Comparison of ENCODE assay signal across 8 cellular contexts in genomic region chr5:60959156-60959555, GRCh38. TPM values are rescaled to one million over a fixed set of nuclear protein-coding genes. Genes with fewer than 3 reads are reported as not detected.
DNase-seq lines count a peak whose midpoint lies in the region; TF ChIP-seq lines count a peak whose summit lies in the region.
"Had no signal": no experiment of that assay in that cellular context is flagged by ENCODE, and none has a peak within 500 bp of the region (broad histone marks: within the 10 kb centered on the region; RNA-seq: fewer than 3 reads in every experiment).

No MANE protein-coding gene starts in this region.

- H3K9me3 ChIP-seq in neural progenitor cell (ENCODE audit: low read depth) (no peaks in the 10 kb centered on the region), WERI-Rb-1 (ENCODE audit: severe bottlenecking) (no peaks in the 10 kb centered on the region)

- H2AFZ ChIP-seq in neural progenitor cell (replicated peaks): no peak overlapping the region

- DNase-seq in GM03348 (ENCODE audit: low spot score) (peak; percentile 21), MV-4-11 (lab: John Stamatoyannopoulos, UW) (peak; percentile 21), cardiac fibroblast (ENCODE audit: low read depth in 2 of 2) (peak; percentile 53 to 62), neural progenitor cell (ENCODE audit: low spot score) (no peak), NCI-H128 (lab: John Stamatoyannopoulos, UW; ENCODE audit: unreplicated experiment) (no peak), WERI-Rb-1 (no peak)
- DNase-seq in activated T-helper 2 cell treated with anti-CD3 and anti-CD28 coated beads, Interferon-gamma antibody, Interleukin-2, Interleukin-4, amounts not matched to agents 10 μg/mL and 5 μg/mL and 100 μg/mL, durations not matched to agents 14 hours and 24 hours and 36 hours (ENCODE audit: low spot score): no peak
- DNase-seq: NCI-H146 had no signal

- no peaks in the 10 kb centered on the region for H3K27me3 ChIP-seq in neural progenitor cell
- H3K27me3 ChIP-seq in WERI-Rb-1 (ENCODE audit: insufficient read depth, low read depth, severe bottlenecking): no peaks in the 10 kb centered on the region

- H3K4me2 ChIP-seq in neural progenitor cell: no peak overlapping the region

- peaks cover 12% of the 10 kb centered on the region for H3K9me3 Mint-ChIP-seq in neural progenitor cell
- H3K9me3 Mint-ChIP-seq in activated T-helper 2 cell treated with anti-CD3 and anti-CD28 coated beads, Interferon-gamma antibody, Interleukin-2, Interleukin-4, amounts not matched to agents 10 μg/mL and 5 μg/mL and 100 μg/mL, durations not matched to agents 14 hours and 24 hours and 36 hours: peaks cover 10% of the 10 kb centered on the region

- intact Hi-C loops in activated T-helper 2 cell treated with anti-CD3 and anti-CD28 coated beads, Interferon-gamma antibody, Interleukin-2, Interleukin-4, amounts not matched to agents 10 μg/mL and 5 μg/mL and 100 μg/mL, durations not matched to agents 14 hours and 24 hours and 36 hours (cut with micrococcal nuclease): loop anchor here (10.0 kb wide), 1 partner anchor 696 kb away; no protein-coding TSS in a partner anchor

- H3K36me3 ChIP-seq in neural progenitor cell (no peaks in the 10 kb centered on the region), WERI-Rb-1 (no peaks in the 10 kb centered on the region)

- no peaks in the 10 kb centered on the region for H3K4me1 ChIP-seq in neural progenitor cell

- H3K9ac ChIP-seq in neural progenitor cell: no peak overlapping the region

- no peak overlapping the region for H3K4me3 Mint-ChIP-seq in neural progenitor cell
- H3K4me3 Mint-ChIP-seq in activated T-helper 2 cell treated with anti-CD3 and anti-CD28 coated beads, Interferon-gamma antibody, Interleukin-2, Interleukin-4, amounts not matched to agents 10 μg/mL and 5 μg/mL and 100 μg/mL, durations not matched to agents 14 hours and 24 hours and 36 hours (ENCODE audit: low read depth): no peak overlapping the region

- H3K27ac ChIP-seq in neural progenitor cell (no peak overlapping the region), WERI-Rb-1 (no peak overlapping the region)

- peaks cover 7% of the 10 kb centered on the region for H4K20me1 ChIP-seq in neural progenitor cell (ENCODE audit: low read depth)

- no peak overlapping the region for H3K27ac Mint-ChIP-seq in neural progenitor cell
- H3K27ac Mint-ChIP-seq in activated T-helper 2 cell treated with anti-CD3 and anti-CD28 coated beads, Interferon-gamma antibody, Interleukin-2, Interleukin-4, amounts not matched to agents 10 μg/mL and 5 μg/mL and 100 μg/mL, durations not matched to agents 14 hours and 24 hours and 36 hours: no peak overlapping the region

- H3K4me3 ChIP-seq in cardiac fibroblast (replicated peaks in 1 of 2; ENCODE audit: low read depth in 2 of 2, low read length in 2 of 2) (no peak overlapping the region), neural progenitor cell (no peak overlapping the region), WERI-Rb-1 (ENCODE audit: low read depth, low read length) (no peak overlapping the region)

- no peaks in the 10 kb centered on the region for H3K27me3 Mint-ChIP-seq in neural progenitor cell (ENCODE audit: insufficient read depth, low read depth)
- no peaks in the 10 kb centered on the region for H3K27me3 Mint-ChIP-seq in activated T-helper 2 cell treated with anti-CD3 and anti-CD28 coated beads, Interferon-gamma antibody, Interleukin-2, Interleukin-4, amounts not matched to agents 10 μg/mL and 5 μg/mL and 100 μg/mL, durations not matched to agents 14 hours and 24 hours and 36 hours (ENCODE audit: low read depth)

- TF ChIP-seq CTCF in cardiac fibroblast (IDR thresholded peaks at IDR 0.05; ENCODE audit: low read depth, low read length): no peak
- TF ChIP-seq CTCF in neural progenitor cell (IDR thresholded peaks at IDR 0.05): peak; percentile 28
- no peak for TF ChIP-seq CTCF in WERI-Rb-1 (IDR thresholded peaks at IDR 0.05; ENCODE audit: low read depth, low read length)

- H3K4me1 Mint-ChIP-seq in neural progenitor cell: no peaks in the 10 kb centered on the region
- H3K4me1 Mint-ChIP-seq in activated T-helper 2 cell treated with anti-CD3 and anti-CD28 coated beads, Interferon-gamma antibody, Interleukin-2, Interleukin-4, amounts not matched to agents 10 μg/mL and 5 μg/mL and 100 μg/mL, durations not matched to agents 14 hours and 24 hours and 36 hours (ENCODE audit: low read depth): peaks cover 2% of the 10 kb centered on the region

- peaks cover 6% of the 10 kb centered on the region for H3K79me2 ChIP-seq in neural progenitor cell (ENCODE audit: low read depth)

- no peaks in the 10 kb centered on the region for H3F3A ChIP-seq in neural progenitor cell (ENCODE audit: low read depth)

- H3K36me3 Mint-ChIP-seq in neural progenitor cell: peaks cover 2% of the 10 kb centered on the region
- no peaks in the 10 kb centered on the region for H3K36me3 Mint-ChIP-seq in activated T-helper 2 cell treated with anti-CD3 and anti-CD28 coated beads, Interferon-gamma antibody, Interleukin-2, Interleukin-4, amounts not matched to agents 10 μg/mL and 5 μg/mL and 100 μg/mL, durations not matched to agents 14 hours and 24 hours and 36 hours (ENCODE audit: low read depth)

RNA-seq across cellular contexts. Expression of gene NDUFAF2, which starts 14.2 kb away (rescaled TPM):
- 28.8 and 42.1 TPM in 2 replicates for total RNA-seq in neural progenitor cell (ENCODE audit: low replicate concordance)
- total RNA-seq in activated T-helper 2 cell treated with anti-CD3 and anti-CD28 coated beads, Interferon-gamma antibody, Interleukin-2, Interleukin-4, amounts not matched to agents 10 μg/mL and 5 μg/mL and 100 μg/mL, durations not matched to agents 14 hours and 24 hours and 36 hours: 32.6 and 39.8 TPM in 2 replicates

RNA-seq across cellular contexts. Expression of gene ERCC8, which starts 14.3 kb away (rescaled TPM):
- 43.7 and 48.0 TPM in 2 replicates for total RNA-seq in neural progenitor cell (ENCODE audit: low replicate concordance)
- 9.3 and 10.2 TPM in 2 replicates for total RNA-seq in activated T-helper 2 cell treated with anti-CD3 and anti-CD28 coated beads, Interferon-gamma antibody, Interleukin-2, Interleukin-4, amounts not matched to agents 10 μg/mL and 5 μg/mL and 100 μg/mL, durations not matched to agents 14 hours and 24 hours and 36 hours

Comparison
In these comparisons a context has a peak if more than half of its experiments do, and no peak if none do; other contexts are left out.
1. DNase-seq: peak in GM03348 (single experiment), MV-4-11 (single experiment) and cardiac fibroblast (2 of 2); none in neural progenitor cell (single experiment), NCI-H128 (single experiment), activated T-helper 2 cell treated with anti-CD3 and anti-CD28 coated beads, Interferon-gamma antibody, Interleukin-2, Interleukin-4, amounts not matched to agents 10 μg/mL and 5 μg/mL and 100 μg/mL, durations not matched to agents 14 hours and 24 hours and 36 hours (single experiment) and WERI-Rb-1 (single experiment).